ENCODE assay signal across 9 cellular contexts in the genomic region with DNA sequence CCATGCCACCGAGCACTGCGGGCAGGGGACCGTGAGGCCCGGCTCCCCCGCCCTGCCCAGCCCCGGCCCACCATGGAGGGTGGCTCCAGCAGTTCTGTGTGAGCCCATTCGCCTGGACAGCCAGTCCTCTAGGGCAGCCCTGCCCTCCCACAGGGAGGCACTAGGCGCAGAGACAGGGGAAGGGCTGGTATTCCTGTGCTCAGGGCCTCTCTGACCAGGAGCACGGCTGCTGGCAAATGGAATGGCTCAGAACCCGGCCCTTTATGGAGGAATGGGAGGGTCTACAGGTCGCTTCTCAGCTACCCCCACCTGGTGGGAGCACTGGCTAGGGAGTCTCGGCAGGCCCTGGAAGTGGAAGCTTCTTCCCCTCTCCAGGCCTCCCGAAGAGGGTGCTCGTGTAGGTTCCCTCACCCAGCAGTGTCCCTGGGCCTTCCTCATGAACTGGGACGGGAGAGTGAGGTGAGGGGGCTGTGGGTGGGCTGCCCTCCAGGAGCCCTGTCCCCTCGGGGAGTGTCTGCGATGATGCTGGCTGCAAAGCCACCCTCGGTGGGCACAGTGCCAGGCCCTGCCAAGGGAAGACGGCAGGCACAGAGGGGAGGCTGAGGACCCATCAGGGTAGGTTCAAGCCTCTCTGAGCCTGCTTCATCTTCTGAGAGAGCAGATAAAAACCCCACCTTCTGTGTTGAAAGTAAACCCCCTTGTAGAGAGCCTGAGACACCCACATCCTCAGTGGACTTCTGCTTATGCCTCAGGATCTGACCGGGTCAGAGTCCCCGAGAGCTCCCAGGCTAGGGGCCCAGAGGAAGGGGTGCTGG. TPM values are rescaled to one million over a fixed set of nuclear protein-coding genes. Genes with fewer than 3 reads are reported as not detected.
DNase-seq lines count a peak whose midpoint lies in the region; ATAC-seq and TF ChIP-seq lines count a peak whose summit lies in the region.
"Had no signal": no experiment of that assay in that cellular context is flagged by ENCODE, and none has a peak within 500 bp of the region (broad histone marks: within the 10 kb centered on the region; RNA-seq: fewer than 3 reads in every experiment).

No MANE protein-coding gene starts in this region.

- no peak overlapping the region for H2BK5ac ChIP-seq in mesendoderm (ENCODE audit: low read length)

- ATAC-seq in CD4-positive, alpha-beta T cell (ENCODE audit: poor library complexity), result no peak
- ATAC-seq in HG03460 (IDR thresholded peaks at IDR 0.05; ENCODE audit: unreplicated experiment), result no peak

- no peaks in the 10 kb centered on the region for H3K4me1 Mint-ChIP-seq in CD4-positive, alpha-beta T cell (ENCODE audit: low read depth)
- peaks cover 18% of the 10 kb centered on the region for H3K4me1 Mint-ChIP-seq in activated T-helper 2 cell treated with anti-CD3 and anti-CD28 coated beads, Interferon-gamma antibody, Interleukin-2, Interleukin-4, amounts not matched to agents 10 μg/mL and 5 μg/mL and 100 μg/mL, durations not matched to agents 14 hours and 24 hours and 36 hours (ENCODE audit: low read depth)

- H2BK15ac ChIP-seq in mesendoderm (replicated peaks; ENCODE audit: low read depth), result no peak overlapping the region

- H3K4me1 ChIP-seq in mesendoderm (ENCODE audit: control insufficient read depth, low read depth, low read length), result no peaks in the 10 kb centered on the region

- H3K4me3 ChIP-seq in mesendoderm (ENCODE audit: low read length), result no peak overlapping the region

- H3K18ac ChIP-seq in mesendoderm (ENCODE audit: low read length), result no peak overlapping the region

- H3K27me3 Mint-ChIP-seq in CD4-positive, alpha-beta T cell, result no peaks in the 10 kb centered on the region
- peaks cover 5% of the 10 kb centered on the region for H3K27me3 Mint-ChIP-seq in activated T-helper 2 cell treated with anti-CD3 and anti-CD28 coated beads, Interferon-gamma antibody, Interleukin-2, Interleukin-4, amounts not matched to agents 10 μg/mL and 5 μg/mL and 100 μg/mL, durations not matched to agents 14 hours and 24 hours and 36 hours (ENCODE audit: low read depth)

- H3K79me2 ChIP-seq in mesendoderm (ENCODE audit: control insufficient read depth, insufficient read depth, low read length), result no peaks in the 10 kb centered on the region

- TF ChIP-seq CTCF in CD4-positive, alpha-beta T cell (IDR thresholded peaks at IDR 0.05), result no peak
- no peak for TF ChIP-seq CTCF in GM20000 (IDR thresholded peaks at IDR 0.05; ENCODE audit: extremely low read depth, missing control alignments)

- no peaks in the 10 kb centered on the region for H3K9me3 ChIP-seq in CD4-positive, alpha-beta T cell (ENCODE audit: control insufficient read depth, low read length)

- H3K23ac ChIP-seq in mesendoderm (ENCODE audit: low read length), result no peak overlapping the region

- no peaks in the 10 kb centered on the region for H3K27me3 ChIP-seq in CD4-positive, alpha-beta T cell (ENCODE audit: control insufficient read depth, insufficient read depth, low read length)
- no peaks in the 10 kb centered on the region for H3K27me3 ChIP-seq in mesendoderm (ENCODE audit: insufficient read depth, low read length, poor library complexity)

- DNase-seq in CD4-positive, alpha-beta T cell, result no peak
- peak; percentile 32 for DNase-seq in GM20000 (ENCODE audit: low spot score)
- no peak for DNase-seq in activated T-helper 2 cell treated with anti-CD3 and anti-CD28 coated beads, Interferon-gamma antibody, Interleukin-2, Interleukin-4, amounts not matched to agents 10 μg/mL and 5 μg/mL and 100 μg/mL, durations not matched to agents 14 hours and 24 hours and 36 hours (ENCODE audit: low spot score)
- DNase-seq in mesendoderm, result no peak
- DNase-seq in middle frontal gyrus (ENCODE audit: extremely low spot score, low spot score), result no peak
- no peak for DNase-seq in occipital lobe (lab: John Stamatoyannopoulos, UW)
- DNase-seq in NCI-H2196 (lab: John Stamatoyannopoulos, UW; ENCODE audit: unreplicated experiment), result no peak
- DNase-seq: NCI-H2029 treated with DMSO at 0.1 percent for 48 hours had no signal

- no peak overlapping the region for H3K27ac Mint-ChIP-seq in CD4-positive, alpha-beta T cell
- no peak overlapping the region for H3K27ac Mint-ChIP-seq in activated T-helper 2 cell treated with anti-CD3 and anti-CD28 coated beads, Interferon-gamma antibody, Interleukin-2, Interleukin-4, amounts not matched to agents 10 μg/mL and 5 μg/mL and 100 μg/mL, durations not matched to agents 14 hours and 24 hours and 36 hours

- no peaks in the 10 kb centered on the region for H3K9me3 Mint-ChIP-seq in CD4-positive, alpha-beta T cell
- H3K9me3 Mint-ChIP-seq in activated T-helper 2 cell treated with anti-CD3 and anti-CD28 coated beads, Interferon-gamma antibody, Interleukin-2, Interleukin-4, amounts not matched to agents 10 μg/mL and 5 μg/mL and 100 μg/mL, durations not matched to agents 14 hours and 24 hours and 36 hours, result no peaks in the 10 kb centered on the region

- no peak overlapping the region for H4K8ac ChIP-seq in mesendoderm (ENCODE audit: low read depth, low read length)

- no peak overlapping the region for H2BK120ac ChIP-seq in mesendoderm (ENCODE audit: low read depth, low read length)

- H2AK5ac ChIP-seq in mesendoderm (ENCODE audit: low read length), result no peak overlapping the region

- no peaks in the 10 kb centered on the region for H3K36me3 Mint-ChIP-seq in CD4-positive, alpha-beta T cell (ENCODE audit: low read depth)
- no peaks in the 10 kb centered on the region for H3K36me3 Mint-ChIP-seq in activated T-helper 2 cell treated with anti-CD3 and anti-CD28 coated beads, Interferon-gamma antibody, Interleukin-2, Interleukin-4, amounts not matched to agents 10 μg/mL and 5 μg/mL and 100 μg/mL, durations not matched to agents 14 hours and 24 hours and 36 hours (ENCODE audit: low read depth)

- peak overlapping the region; percentile 59 for H3K9ac ChIP-seq in mesendoderm (ENCODE audit: low read length)

- no peak overlapping the region for H3K4me2 ChIP-seq in mesendoderm (ENCODE audit: low read length)

- POLR2A ChIA-PET in CD4-positive, alpha-beta T cell (lab: Charles Lee), result no interaction called here

- WGBS in mesendoderm (ENCODE audit: extremely low coverage, insufficient coverage, low lambda C conversion rate), result no CpG with 5 or more reads among the region's 21 CpGs

- H3K56ac ChIP-seq in mesendoderm (ENCODE audit: low read length), result peak overlapping the region; percentile 34

- no peak overlapping the region for H3K4ac ChIP-seq in mesendoderm (ENCODE audit: low read depth, low read length)

- no peaks in the 10 kb centered on the region for H3K79me1 ChIP-seq in mesendoderm (ENCODE audit: low read length)

- H3K4me3 Mint-ChIP-seq in CD4-positive, alpha-beta T cell, result peak overlapping the region; percentile 65
- peak overlapping the region; percentile 69 for H3K4me3 Mint-ChIP-seq in activated T-helper 2 cell treated with anti-CD3 and anti-CD28 coated beads, Interferon-gamma antibody, Interleukin-2, Interleukin-4, amounts not matched to agents 10 μg/mL and 5 μg/mL and 100 μg/mL, durations not matched to agents 14 hours and 24 hours and 36 hours (ENCODE audit: low read depth)

- no peak overlapping the region for H4K5ac ChIP-seq in mesendoderm (ENCODE audit: low read length)

- no peak overlapping the region for H3K27ac ChIP-seq in CD4-positive, alpha-beta T cell (ENCODE audit: low read depth, low read length)
- no peak overlapping the region for H3K27ac ChIP-seq in mesendoderm (ENCODE audit: low read depth, low read length)

- CTCF ChIA-PET in CD4-positive, alpha-beta T cell (lab: Charles Lee), result interaction anchor here (1.7 to 2.6 kb wide), 2 partner anchors 14 to 25 kb away, joined by 6 to 10 read pairs; no protein-coding TSS in a partner anchor

- H3K36me3 ChIP-seq in mesendoderm (ENCODE audit: control insufficient read depth, insufficient read depth, low read length), result no peaks in the 10 kb centered on the region

- intact Hi-C loops in CD4-positive, alpha-beta T cell (cut with DNase I, micrococcal nuclease), result no loop called here
- intact Hi-C loops in activated T-helper 2 cell treated with anti-CD3 and anti-CD28 coated beads, Interferon-gamma antibody, Interleukin-2, Interleukin-4, amounts not matched to agents 10 μg/mL and 5 μg/mL and 100 μg/mL, durations not matched to agents 14 hours and 24 hours and 36 hours (cut with micrococcal nuclease), result no loop called here

RNA-seq across cellular contexts. Expression of a gene that starts 1.5 kb away (rescaled TPM):
- total RNA-seq in CD4-positive, alpha-beta T cell, result 1 to 10 TPM in 1 of 2 experiments, under 1 TPM in 1; 0.89 to 1.2 TPM
- total RNA-seq in activated T-helper 2 cell treated with anti-CD3 and anti-CD28 coated beads, Interferon-gamma antibody, Interleukin-2, Interleukin-4, amounts not matched to agents 10 μg/mL and 5 μg/mL and 100 μg/mL, durations not matched to agents 14 hours and 24 hours and 36 hours, result 7.2 and 7.6 TPM in 2 replicates
- polyA plus RNA-seq in mesendoderm (2013, experiment 1 of 2), result 0.95 TPM
- polyA plus RNA-seq in mesendoderm (2013, experiment 2 of 2), result 0.73 TPM
- 1.7 TPM for total RNA-seq in occipital lobe

RNA-seq across cellular contexts. Expression of a gene that starts 59.5 kb away (rescaled TPM):
- total RNA-seq in CD4-positive, alpha-beta T cell, result under 1 TPM; 0.33 to 0.61 TPM
- total RNA-seq in activated T-helper 2 cell treated with anti-CD3 and anti-CD28 coated beads, Interferon-gamma antibody, Interleukin-2, Interleukin-4, amounts not matched to agents 10 μg/mL and 5 μg/mL and 100 μg/mL, durations not matched to agents 14 hours and 24 hours and 36 hours, result 2.1 and 2.4 TPM in 2 replicates
- polyA plus RNA-seq in mesendoderm (2013, experiment 1 of 2), result 0.03 TPM
- 0.01 TPM for polyA plus RNA-seq in mesendoderm (2013, experiment 2 of 2)
- 5.0 TPM for total RNA-seq in occipital lobe
